9 cellular contexts compared by ENCODE assay signal in genomic region chr12:29309320-29309902, GRCh38.
DNase-seq lines count a peak whose midpoint lies in the region; ATAC-seq and TF ChIP-seq lines count a peak whose summit lies in the region.
"Had no signal": no experiment of that assay in that cellular context is flagged by ENCODE, and none has a peak within 500 bp of the region (broad histone marks: within the 10 kb centered on the region; RNA-seq: fewer than 3 reads in every experiment).

No MANE protein-coding gene starts in this region.

- H3K4me3 Mint-ChIP-seq in MCF 10A (ENCODE audit: unreplicated experiment) (no peak overlapping the region), type B pancreatic cell (no peak overlapping the region)

- TF ChIP-seq POLR2A in breast epithelium (IDR thresholded peaks at IDR 0.05): no peak
- TF ChIP-seq POLR2A in esophagus muscularis mucosa (IDR thresholded peaks at IDR 0.05; ENCODE audit: low read depth): no peak

- H3K79me2 ChIP-seq in OCI-LY7 (ENCODE audit: insufficient read depth, low read depth, low read length): no peaks in the 10 kb centered on the region

- no peak overlapping the region for H3K4me3 ChIP-seq in breast epithelium
- H3K4me3 ChIP-seq in OCI-LY7 (ENCODE audit: low read depth, low read length, poor library complexity, severe bottlenecking): no peak overlapping the region
- no peak overlapping the region for H3K4me3 ChIP-seq in esophagus muscularis mucosa

- H3K27ac Mint-ChIP-seq in MCF 10A (ENCODE audit: low read depth, unreplicated experiment) (no peak overlapping the region), type B pancreatic cell (no peak overlapping the region)

- H3K4me1 ChIP-seq in breast epithelium (no peaks in the 10 kb centered on the region), OCI-LY7 (ENCODE audit: insufficient read depth, low read length, poor library complexity, severe bottlenecking) (no peaks in the 10 kb centered on the region), esophagus muscularis mucosa (no peaks in the 10 kb centered on the region)

- intact Hi-C loops in MCF 10A (cut with micrococcal nuclease): loop anchor here (2.0 to 5.0 kb wide), 2 partner anchors 208 to 977 kb away; no protein-coding TSS in a partner anchor
- intact Hi-C loops in breast epithelium (cut with DNase I; ENCODE audit: low total_unique reads): no loop called here
- intact Hi-C loops in OCI-LY7 (cut with micrococcal nuclease; ENCODE audit: unreplicated experiment): no loop called here
- intact Hi-C loops in esophagus muscularis mucosa (cut with DNase I): no loop called here

- H3K9me2 ChIP-seq in OCI-LY7 (ENCODE audit: insufficient read depth, low read length): no peaks in the 10 kb centered on the region

- no peaks in the 10 kb centered on the region for H3K27me3 Mint-ChIP-seq in MCF 10A (ENCODE audit: insufficient read depth, unreplicated experiment)
- H3K27me3 Mint-ChIP-seq in type B pancreatic cell: no peaks in the 10 kb centered on the region

- 88% methylated on average over 4 of the region's 4 CpGs for WGBS in esophagus muscularis mucosa

- TF ChIP-seq CTCF in MCF 10A (IDR thresholded peaks at IDR 0.05; ENCODE audit: unreplicated experiment) (peak; percentile 51), breast epithelium (IDR thresholded peaks at IDR 0.05) (no peak), OCI-LY7 (conservative IDR thresholded peaks at IDR 0.05; ENCODE audit: low read length) (peak; percentile 77), esophagus muscularis mucosa (IDR thresholded peaks at IDR 0.05) (peak; percentile 15 to 26 (median 16)), type B pancreatic cell (conservative IDR thresholded peaks at IDR 0.05) (peak; percentile 74)

- H3K27ac ChIP-seq in breast epithelium: no peak overlapping the region
- no peak overlapping the region for H3K27ac ChIP-seq in OCI-LY7 (ENCODE audit: low read depth, low read length, poor library complexity, severe bottlenecking)
- no peak overlapping the region for H3K27ac ChIP-seq in esophagus muscularis mucosa (replicated peaks in 1 of 4)

- BruUV-seq in MCF 10A (replicated peaks; lab: Mats Ljungman, UMichigan): no TSS peak
- BruUV-seq in OCI-LY7 (replicated peaks; lab: Mats Ljungman, UMichigan): no TSS peak

- no peaks in the 10 kb centered on the region for H4K20me1 ChIP-seq in OCI-LY7 (ENCODE audit: insufficient read depth, low read length)

- no peak for TF ChIP-seq EP300 in esophagus muscularis mucosa (IDR thresholded peaks at IDR 0.05)

- ATAC-seq in GM21529 (IDR thresholded peaks at IDR 0.05; ENCODE audit: unreplicated experiment): no peak
- ATAC-seq in GM18870 (IDR thresholded peaks at IDR 0.05; ENCODE audit: unreplicated experiment): no peak

- H3K27me3 ChIP-seq in breast epithelium (no peaks in the 10 kb centered on the region), esophagus muscularis mucosa (no peaks in the 10 kb centered on the region)

- POLR2A ChIA-PET in MCF 10A (lab: Yijun Ruan, JAX) (interaction anchor here (0.7 kb wide), 1 partner anchor 201 kb away, joined by 3 read pairs; no protein-coding TSS in a partner anchor), OCI-LY7 (lab: Charles Lee) (no interaction called here)

- no peak overlapping the region for H3K4me2 ChIP-seq in OCI-LY7 (ENCODE audit: low read length)

- no peaks in the 10 kb centered on the region for H3K36me3 ChIP-seq in breast epithelium
- H3K36me3 ChIP-seq in OCI-LY7 (ENCODE audit: insufficient read depth, low read length): no peaks in the 10 kb centered on the region
- H3K36me3 ChIP-seq in esophagus muscularis mucosa: peaks cover 0 to 21% (median 4%) of the 10 kb centered on the region in 4 donors

- H3K9me3 Mint-ChIP-seq in MCF 10A (ENCODE audit: unreplicated experiment) (no peaks in the 10 kb centered on the region), type B pancreatic cell (no peaks in the 10 kb centered on the region)

- H2AFZ ChIP-seq in OCI-LY7 (ENCODE audit: low read length): no peak overlapping the region

- H3K4me1 Mint-ChIP-seq in MCF 10A (ENCODE audit: insufficient read depth, unreplicated experiment): no peaks in the 10 kb centered on the region
- H3K4me1 Mint-ChIP-seq in type B pancreatic cell (ENCODE audit: unreplicated experiment): no peaks in the 10 kb centered on the region

- CTCF ChIA-PET in MCF 10A (lab: Yijun Ruan, JAX): interaction anchor here (0.7 to 1.5 kb wide), 6 partner anchors 8 to 1504 kb away, joined by 3 to 9 read pairs (median 4); no protein-coding TSS in a partner anchor
- CTCF ChIA-PET in OCI-LY7 (lab: Charles Lee; ENCODE audit: unreplicated experiment): no interaction called here

- peaks cover 7% of the 10 kb centered on the region for H3K36me3 Mint-ChIP-seq in MCF 10A (ENCODE audit: insufficient read depth, unreplicated experiment)
- peaks cover 17% of the 10 kb centered on the region for H3K36me3 Mint-ChIP-seq in type B pancreatic cell

- H3K9me3 ChIP-seq in breast epithelium (no peaks in the 10 kb centered on the region), OCI-LY7 (ENCODE audit: low read length) (no peaks in the 10 kb centered on the region), esophagus muscularis mucosa (no peaks in the 10 kb centered on the region)

- DNase-seq in MCF 10A (ENCODE audit: unreplicated experiment) (peak; percentile 26), breast epithelium (ENCODE audit: low spot score in 2 of 2) (no peak), OCI-LY7 (ENCODE audit: low spot score) (peak; percentile 16), esophagus muscularis mucosa (ENCODE audit: extremely low spot score) (no peak), type B pancreatic cell (ENCODE audit: extremely low spot score, unreplicated experiment) (no peak), activated T-cell treated with anti-CD3 and anti-CD28 coated beads for 4 hours (no peak)
- DNase-seq: activated CD8-positive, alpha-beta memory T cell treated with anti-CD3 and anti-CD28 coated beads, Interleukin-2, amount 50 U/mL, for 48 hours had no signal

Comparison
In these comparisons a context has a peak if more than half of its experiments do, and no peak if none do; other contexts are left out.
1. DNase-seq: peak in MCF 10A (single experiment) and OCI-LY7 (single experiment); none in breast epithelium (0 of 2), esophagus muscularis mucosa (single experiment), type B pancreatic cell (single experiment) and activated T-cell treated with anti-CD3 and anti-CD28 coated beads for 4 hours (single experiment).
2. CTCF ChIP-seq: peak in MCF 10A (single experiment), OCI-LY7 (single experiment), esophagus muscularis mucosa (3 of 3) and type B pancreatic cell (single experiment); none in breast epithelium (0 of 3).